In genomic region chr12:132470417-132470816, GRCh38 we compare ENCODE assay signal across 31 cellular contexts.
"Had no signal": no experiment of that assay in that cellular context is flagged by ENCODE, and none has a peak within 500 bp of the region (broad histone marks: within the 10 kb centered on the region; RNA-seq: fewer than 3 reads in every experiment).

No MANE protein-coding gene starts in this region.

- H3K9me3 ChIP-seq: adrenal gland, body of pancreas, colonic mucosa, right atrium auricular region, uterus had no signal

- H3K9ac ChIP-seq: neural progenitor cell, parathyroid adenoma had no signal

- H3K27me3 ChIP-seq: adrenal gland, body of pancreas, cardiac muscle cell, colonic mucosa, right atrium auricular region had no signal

- H3K9me3 Mint-ChIP-seq: activated CD4-positive, alpha-beta memory T cell treated with anti-CD3 and anti-CD28 coated beads for 36 hours; activated CD4-positive, alpha-beta T cell treated with anti-CD3 and anti-CD28 coated beads, Interleukin-2, amount 10 ng/mL, durations not matched to agents 24 days and 14 days; activated naive CD4-positive, alpha-beta T cell treated with anti-CD3 and anti-CD28 coated beads for 36 hours; activated naive CD8-positive, alpha-beta T cell treated with anti-CD3 and anti-CD28 coated beads for 36 hours; activated T-helper 1 cell treated with anti-CD3 and anti-CD28 coated beads, Interleukin-12 subunit alpha, Interleukin-12 subunit beta, Interleukin-2, Interleukin-4 antibody, amounts not matched to agents 30 ng/mL and 10 ng/mL and 1 ng/mL, durations not matched to agents 14 hours and 24 hours and 36 hours; natural killer cell; type B pancreatic cell had no signal

- H3K4me1 ChIP-seq: adrenal gland, colonic mucosa, parathyroid adenoma, right atrium auricular region, uterus had no signal

- H3K4me3 ChIP-seq: adrenal gland, body of pancreas, cardiac muscle cell, colonic mucosa, neural progenitor cell, right atrium auricular region, uterus had no signal

- H3K36me3 ChIP-seq: adrenal gland, cardiac muscle cell, colonic mucosa, neural progenitor cell, right atrium auricular region, uterus had no signal

- DNase-seq: activated CD4-positive, alpha-beta memory T cell treated with anti-CD3 and anti-CD28 coated beads for 36 hours; activated CD4-positive, alpha-beta T cell treated with anti-CD3 and anti-CD28 coated beads, Interleukin-2, amount 10 ng/mL, durations not matched to agents 24 days and 14 days; activated CD4-positive, CD25-positive, alpha-beta regulatory T cell treated with anti-CD3 and anti-CD28 coated beads, Interleukin-2, amount 50 U/mL, for 72 hours; activated CD8-positive, alpha-beta memory T cell treated with anti-CD3 and anti-CD28 coated beads, Interleukin-2, amount 50 U/mL, for 4 hours; activated effector memory CD4-positive, alpha-beta T cell treated with anti-CD3 and anti-CD28 coated beads, Interleukin-2, amount 50 U/mL, for 16 hours; activated naive CD4-positive, alpha-beta T cell treated with anti-CD3 and anti-CD28 coated beads for 36 hours; activated naive CD8-positive, alpha-beta T cell treated with anti-CD3 and anti-CD28 coated beads for 36 hours; activated T-cell treated with anti-CD3 and anti-CD28 coated beads, Interleukin-2, amount 50 U/mL, for 1 hour; aorta; cerebellar nuclear complex; colonic mucosa; effector CD8-positive, alpha-beta T cell; hippocampal formation; left cardiac atrium; left ventricle myocardium superior; natural killer cell; occipital lobe; stimulated activated CD4-positive, alpha-beta T cell treated with anti-CD3 and anti-CD28 coated beads, Interleukin-15, amount 100 ng/mL, for 24 hours; stimulated activated CD4-positive, alpha-beta T cell treated with anti-CD3 and anti-CD28 coated beads, Interleukin-2, amount 100 ng/mL, for 24 hours; stimulated activated naive CD8-positive, alpha-beta T cell treated with anti-CD3 and anti-CD28 coated beads, Interleukin-15, Interleukin-2, amounts not matched to agents 100 U/mL and 50 U/mL, for 24 hours; substantia nigra; uterus had no signal

- H3K4me2 ChIP-seq: neural progenitor cell had no signal

- H3K27ac ChIP-seq: adrenal gland, cardiac muscle cell, colonic mucosa, neural progenitor cell, parathyroid adenoma, right atrium auricular region, uterus, VCaP had no signal

- H3K4me3 Mint-ChIP-seq: activated CD4-positive, alpha-beta memory T cell treated with anti-CD3 and anti-CD28 coated beads for 36 hours; activated CD4-positive, alpha-beta T cell treated with anti-CD3 and anti-CD28 coated beads, Interleukin-2, amount 10 ng/mL, durations not matched to agents 24 days and 14 days; activated T-helper 1 cell treated with anti-CD3 and anti-CD28 coated beads, Interleukin-12 subunit alpha, Interleukin-12 subunit beta, Interleukin-2, Interleukin-4 antibody, amounts not matched to agents 30 ng/mL and 10 ng/mL and 1 ng/mL, durations not matched to agents 14 hours and 24 hours and 36 hours; type B pancreatic cell had no signal

- H3K36me3 Mint-ChIP-seq: activated CD4-positive, alpha-beta memory T cell treated with anti-CD3 and anti-CD28 coated beads for 36 hours; natural killer cell; type B pancreatic cell had no signal

- H3K27ac Mint-ChIP-seq: activated CD4-positive, alpha-beta memory T cell treated with anti-CD3 and anti-CD28 coated beads for 36 hours; activated naive CD4-positive, alpha-beta T cell treated with anti-CD3 and anti-CD28 coated beads for 36 hours; activated T-helper 1 cell treated with anti-CD3 and anti-CD28 coated beads, Interleukin-12 subunit alpha, Interleukin-12 subunit beta, Interleukin-2, Interleukin-4 antibody, amounts not matched to agents 30 ng/mL and 10 ng/mL and 1 ng/mL, durations not matched to agents 14 hours and 24 hours and 36 hours; neural progenitor cell had no signal

- H3K27me3 Mint-ChIP-seq: activated naive CD8-positive, alpha-beta T cell treated with anti-CD3 and anti-CD28 coated beads for 36 hours had no signal
